In the genomic region with DNA sequence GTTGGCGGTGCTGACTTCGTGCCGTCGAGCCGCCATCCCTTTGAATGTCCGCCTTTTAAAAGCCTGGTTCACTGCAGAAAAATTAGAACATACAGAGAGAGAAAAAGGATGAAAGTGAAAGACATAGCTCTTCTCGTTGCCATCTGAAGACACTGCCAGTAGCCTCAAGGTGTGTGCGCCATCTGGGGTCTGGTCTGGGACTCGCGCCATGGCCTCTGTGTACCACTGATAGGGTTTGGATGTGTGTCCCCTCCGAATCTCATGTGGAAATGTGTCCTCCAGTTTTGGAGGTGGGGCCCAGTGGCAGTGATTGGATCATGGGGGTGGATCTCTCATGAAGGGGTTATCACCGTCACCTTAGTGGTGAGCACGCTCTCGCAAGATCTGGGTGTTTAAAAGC, we compare ENCODE assay signal across 14 cellular contexts. TPM values are rescaled to one million over a fixed set of nuclear protein-coding genes. Genes with fewer than 3 reads are reported as not detected.
A peak's percentile ranks its signal among the peaks of the same experiment; 100 is the strongest.
DNase-seq lines count a peak whose midpoint lies in the region; ATAC-seq and TF ChIP-seq lines count a peak whose summit lies in the region.
"Had no signal": no experiment of that assay in that cellular context is flagged by ENCODE, and none has a peak within 500 bp of the region (broad histone marks: within the 10 kb centered on the region; RNA-seq: fewer than 3 reads in every experiment).

No MANE protein-coding gene starts in this region.

- H3K4me1 ChIP-seq in cardiac muscle cell (ENCODE audit: low read depth) (peaks cover 51% of the 10 kb centered on the region), HCT116 (ENCODE audit: control insufficient read depth in 1 of 2, insufficient read depth in 2 of 2, low read length in 2 of 2) (no peaks in the 10 kb centered on the region), PC-9 (replicated peaks; ENCODE audit: insufficient read depth) (no peaks in the 10 kb centered on the region)

- peak overlapping the region; percentile 59 for H3K27ac Mint-ChIP-seq in progenitor cell of endocrine pancreas

- TF ChIP-seq CTCF in cardiac muscle cell (IDR thresholded peaks at IDR 0.05; ENCODE audit: low read depth, low read length) (no peak), HCT116 (IDR thresholded peaks at IDR 0.05 in 2 of 3, conservative IDR thresholded peaks at IDR 0.05 in 1 of 3; ENCODE audit: borderline replicate concordance in 1 of 3, insufficient read depth in 1 of 3, low read depth in 2 of 3, low read length in 2 of 3) (peak in 1 of 3 experiments; percentile 27; a peak in 2 of 6 replicates), brain microvascular endothelial cell (IDR thresholded peaks at IDR 0.05; ENCODE audit: low read depth, low read length, missing control alignments) (peak; percentile 33), progenitor cell of endocrine pancreas (IDR thresholded peaks at IDR 0.05; ENCODE audit: unreplicated experiment) (peak; percentile 15), PC-9 (conservative IDR thresholded peaks at IDR 0.05) (no peak)

- H3K4me3 Mint-ChIP-seq in progenitor cell of endocrine pancreas (ENCODE audit: low read depth): no peak overlapping the region

- H3K4me2 ChIP-seq in HCT116 (ENCODE audit: low read length) (no peak overlapping the region), PC-9 (no peak overlapping the region)

- H3K27me3 ChIP-seq in cardiac muscle cell (no peaks in the 10 kb centered on the region), HCT116 (ENCODE audit: insufficient read depth, low read length) (no peaks in the 10 kb centered on the region), brain microvascular endothelial cell (replicated peaks) (no peaks in the 10 kb centered on the region), PC-9 (ENCODE audit: insufficient read depth, low read depth) (no peaks in the 10 kb centered on the region)

- no peaks in the 10 kb centered on the region for H3K9me3 Mint-ChIP-seq in progenitor cell of endocrine pancreas (ENCODE audit: low read depth)

- RAD21 ChIA-PET in HCT116 (lab: Charles Lee; ENCODE audit: low non-redundant PET in 1 of 2, low total read pairs in 2 of 2, uncharacterized antibody in 2 of 2, unreplicated experiment in 2 of 2): no interaction called here

- DNase-seq in cardiac muscle cell (ENCODE audit: low read depth in 1 of 2, low spot score in 1 of 2) (no peak), Right ventricle myocardium inferior (ENCODE audit: missing footprints) (no peak), HCT116 (ENCODE audit: low read depth, low spot score) (no peak), brain microvascular endothelial cell (no peak), progenitor cell of endocrine pancreas (ENCODE audit: low spot score, unreplicated experiment) (no peak), DMS53 treated with DMSO at 0.1 percent for 48 hours (lab: John Stamatoyannopoulos, UW; ENCODE audit: unreplicated experiment) (no peak), PC-9 (no peak)
- DNase-seq: activated CD4-positive, alpha-beta T cell treated with anti-CD3 and anti-CD28 coated beads for 4 hours; activated T-cell treated with anti-CD3 and anti-CD28 coated beads for 4 hours; GM23248; NCI-H446 treated with DMSO at 0.1 percent for 48 hours; OCI-M1; T-helper 9 cell had no signal

- no peaks in the 10 kb centered on the region for H4K20me1 ChIP-seq in HCT116 (ENCODE audit: insufficient read depth)
- peaks cover 96% of the 10 kb centered on the region for H4K20me1 ChIP-seq in PC-9 (ENCODE audit: insufficient read depth)

- no peaks in the 10 kb centered on the region for H3K27me3 Mint-ChIP-seq in progenitor cell of endocrine pancreas

- BruUV-seq in HCT116 (replicated peaks; lab: Mats Ljungman, UMichigan) (no TSS peak), PC-9 (replicated peaks; lab: Mats Ljungman, UMichigan) (no TSS peak)

- H3K27ac ChIP-seq in cardiac muscle cell: peak overlapping the region; percentile 97
- no peak overlapping the region for H3K27ac ChIP-seq in HCT116 (ENCODE audit: low read depth, low read length)
- no peak overlapping the region for H3K27ac ChIP-seq in brain microvascular endothelial cell
- no peak overlapping the region for H3K27ac ChIP-seq in PC-9
- H3K27ac ChIP-seq: GM23248 had no signal

- POLR2A ChIA-PET in HCT116 (lab: Charles Lee) (no interaction called here), PC-9 (lab: Charles Lee; ENCODE audit: unreplicated experiment) (no interaction called here)

- H3K4me1 Mint-ChIP-seq in progenitor cell of endocrine pancreas (ENCODE audit: low read depth): peaks cover 37% of the 10 kb centered on the region

- no peak for TF ChIP-seq RAD21 in HCT116 (IDR thresholded peaks at IDR 0.05; ENCODE audit: low read depth)

- peaks cover 11% of the 10 kb centered on the region for H3K36me3 Mint-ChIP-seq in progenitor cell of endocrine pancreas (ENCODE audit: insufficient read depth)

- H3K79me2 ChIP-seq in HCT116 (ENCODE audit: insufficient read depth, low read length) (peaks cover 86% of the 10 kb centered on the region), PC-9 (ENCODE audit: low read depth) (peaks cover 86% of the 10 kb centered on the region)

- H3K4me3 ChIP-seq in cardiac muscle cell (no peak overlapping the region), HCT116 (replicated peaks in 1 of 2; ENCODE audit: low read depth in 1 of 2, low read length in 2 of 2) (no peak overlapping the region), brain microvascular endothelial cell (ENCODE audit: low read depth, low read length) (no peak overlapping the region), PC-9 (no peak overlapping the region)
- H3K4me3 ChIP-seq: GM23248 had no signal

- H3K36me3 ChIP-seq in cardiac muscle cell: no peaks in the 10 kb centered on the region
- no peaks in the 10 kb centered on the region for H3K36me3 ChIP-seq in HCT116 (ENCODE audit: control insufficient read depth in 1 of 2, insufficient read depth in 2 of 2, low read length in 2 of 2)
- no peaks in the 10 kb centered on the region for H3K36me3 ChIP-seq in brain microvascular endothelial cell (replicated peaks)
- H3K36me3 ChIP-seq in PC-9 (ENCODE audit: low read depth): peaks cover 6% of the 10 kb centered on the region

- no peak overlapping the region for H2AFZ ChIP-seq in HCT116 (ENCODE audit: low read depth, low read length, poor library complexity, severe bottlenecking)
- no peak overlapping the region for H2AFZ ChIP-seq in PC-9
- H2AFZ ChIP-seq: GM23248 had no signal

- H3K9me2 ChIP-seq in HCT116 (ENCODE audit: insufficient read depth): no peaks in the 10 kb centered on the region
- H3K9me2 ChIP-seq in PC-9 (ENCODE audit: insufficient read depth): no peaks in the 10 kb centered on the region

- no peaks in the 10 kb centered on the region for H3K9me3 ChIP-seq in cardiac muscle cell (ENCODE audit: low read depth)
- peaks cover 14 to 18% of the 10 kb centered on the region in 2 experiments; a peak in 3 of 4 replicates for H3K9me3 ChIP-seq in HCT116 (ENCODE audit: control insufficient read depth in 1 of 2, insufficient read depth in 1 of 2, low read depth in 1 of 2, low read length in 2 of 2)
- H3K9me3 ChIP-seq in PC-9 (ENCODE audit: insufficient read depth, low read depth): peaks cover 12% of the 10 kb centered on the region

- ATAC-seq in Right ventricle myocardium inferior: no peak
- peak; percentile 31; the same call in 1 of the 2 replicates for ATAC-seq in HCT116
- no peak for ATAC-seq in esophagus mucosa

- in situ Hi-C loops in brain microvascular endothelial cell (cut with HindIII; ENCODE audit: low pct_ligation_motif_present, low sequenced_read_pairs): no loop called here

- intact Hi-C loops in Right ventricle myocardium inferior (cut with DNase I): no loop called here
- intact Hi-C loops in HCT116 (cut with micrococcal nuclease): no loop called here
- intact Hi-C loops in PC-9 (cut with micrococcal nuclease; ENCODE audit: unreplicated experiment): no loop called here

- TF ChIP-seq POLR2A in HCT116 (IDR thresholded peaks at IDR 0.05; ENCODE audit: borderline replicate concordance, extremely low read depth, insufficient read depth, insufficient read length): no peak

- H3K9ac ChIP-seq in HCT116 (ENCODE audit: low read length): no peak overlapping the region
- H3K9ac ChIP-seq: GM23248 had no signal

- CTCF ChIA-PET in HCT116 (lab: Charles Lee): interaction anchor here (4.7 kb wide), 1 partner anchor 13 kb away, joined by 28 read pairs; no protein-coding TSS in a partner anchor
- CTCF ChIA-PET in PC-9 (lab: Charles Lee): no interaction called here

- no peaks in the 10 kb centered on the region for H3F3A ChIP-seq in PC-9 (ENCODE audit: insufficient read depth, low read depth)

TF ChIP-seq in HCT116, 20 proteins besides CTCF, POLR2A, EP300 and RAD21 (continues in another document):
- TF ChIP-seq, protein P1, sequence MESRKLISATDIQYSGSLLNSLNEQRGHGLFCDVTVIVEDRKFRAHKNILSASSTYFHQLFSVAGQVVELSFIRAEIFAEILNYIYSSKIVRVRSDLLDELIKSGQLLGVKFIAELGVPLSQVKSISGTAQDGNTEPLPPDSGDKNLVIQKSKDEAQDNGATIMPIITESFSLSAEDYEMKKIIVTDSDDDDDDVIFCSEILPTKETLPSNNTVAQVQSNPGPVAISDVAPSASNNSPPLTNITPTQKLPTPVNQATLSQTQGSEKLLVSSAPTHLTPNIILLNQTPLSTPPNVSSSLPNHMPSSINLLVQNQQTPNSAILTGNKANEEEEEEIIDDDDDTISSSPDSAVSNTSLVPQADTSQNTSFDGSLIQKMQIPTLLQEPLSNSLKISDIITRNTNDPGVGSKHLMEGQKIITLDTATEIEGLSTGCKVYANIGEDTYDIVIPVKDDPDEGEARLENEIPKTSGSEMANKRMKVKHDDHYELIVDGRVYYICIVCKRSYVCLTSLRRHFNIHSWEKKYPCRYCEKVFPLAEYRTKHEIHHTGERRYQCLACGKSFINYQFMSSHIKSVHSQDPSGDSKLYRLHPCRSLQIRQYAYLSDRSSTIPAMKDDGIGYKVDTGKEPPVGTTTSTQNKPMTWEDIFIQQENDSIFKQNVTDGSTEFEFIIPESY (IDR thresholded peaks at IDR 0.05; ENCODE audit: extremely low read depth, insufficient replicate concordance, low read length): no peak
- TF ChIP-seq ATF3 (IDR thresholded peaks at IDR 0.05) (no peak), ZFX (IDR thresholded peaks at IDR 0.05) (no peak), FOSL1 (IDR thresholded peaks at IDR 0.05; ENCODE audit: low read depth) (no peak), CEBPB (IDR thresholded peaks at IDR 0.05; ENCODE audit: low read depth) (no peak), YY1 (IDR thresholded peaks at IDR 0.05; ENCODE audit: extremely low read depth, insufficient replicate concordance, low read depth, low read length) (no peak), ELF1 (IDR thresholded peaks at IDR 0.05; ENCODE audit: borderline replicate concordance, low read depth) (no peak), CBX3 (IDR thresholded peaks at IDR 0.05; ENCODE audit: low read depth) (no peak)

RNA-seq across cellular contexts. Expression of gene GSE1, which starts 15.5 kb away (rescaled TPM):
- total RNA-seq in cardiac muscle cell (89.4 and 174 TPM in 2 replicates), Right ventricle myocardium inferior (28.9 TPM), HCT116 (2021; ENCODE audit: unreplicated experiment) (90.2 TPM), progenitor cell of endocrine pancreas (136 and 143 TPM in 2 replicates), PC-9 (2021) (60.0 and 83.5 TPM in 2 replicates), esophagus mucosa (23.9 TPM)
- polyA plus RNA-seq in cardiac muscle cell: 48.8 and 64.9 TPM in 2 replicates
- polyA plus RNA-seq in HCT116 (2012): 37.9 and 44.0 TPM in 2 replicates

Comparison
In these comparisons a context has a peak if more than half of its experiments do, and no peak if none do; other contexts are left out.
1. CTCF ChIP-seq: peak in brain microvascular endothelial cell (single experiment) and progenitor cell of endocrine pancreas (single experiment); none in cardiac muscle cell (single experiment) and PC-9 (single experiment).